In genomic region chr9:15513335-15513734, GRCh38 we compare ENCODE assay signal across 9 cellular contexts. TPM values are rescaled to one million over a fixed set of nuclear protein-coding genes. Genes with fewer than 3 reads are reported as not detected.
DNase-seq lines count a peak whose midpoint lies in the region; ATAC-seq and TF ChIP-seq lines count a peak whose summit lies in the region.
"Had no signal": no experiment of that assay in that cellular context is flagged by ENCODE, and none has a peak within 500 bp of the region (broad histone marks: within the 10 kb centered on the region; RNA-seq: fewer than 3 reads in every experiment).

No MANE protein-coding gene starts in this region.

- H3K27ac Mint-ChIP-seq in activated T-cell treated with anti-CD3 and anti-CD28 coated beads, Interleukin-2, amount 50 U/mL, for 72 hours = no peak overlapping the region
- H3K27ac Mint-ChIP-seq in stimulated activated memory B cell treated with anti-CD40 and anti-IgM and Interleukin-4, amounts not matched to agents 10 μg/mL and 1 μg/mL and 100 μg/mL, for 72 hours = peak overlapping the region; percentile 97

- no peak for TF ChIP-seq POLR2A in upper lobe of left lung (IDR thresholded peaks at IDR 0.05)

- peak; percentile 19 to 20 for DNase-seq in activated T-cell treated with anti-CD3 and anti-CD28 coated beads, Interleukin-2, amount 50 U/mL, for 72 hours
- DNase-seq in activated T-cell treated with anti-CD3 and anti-CD28 coated beads, Interleukin-2, amount 50 U/mL, for 1 hour = no peak
- DNase-seq in LNCaP clone FGC (ENCODE audit: low read depth) (no peak), adipocyte (ENCODE audit: low read depth) (peak; percentile 25), lower lobe of right lung (no peak), upper lobe of left lung (no peak)
- DNase-seq in activated T-cell treated with anti-CD3 and anti-CD28 coated beads, Interleukin-2, amount 50 U/mL, for 4 hours = no peak
- DNase-seq: psoas muscle had no signal

- TF ChIP-seq EP300 in upper lobe of left lung (IDR thresholded peaks at IDR 0.05) = no peak

- H3K27me3 Mint-ChIP-seq in activated T-cell treated with anti-CD3 and anti-CD28 coated beads, Interleukin-2, amount 50 U/mL, for 72 hours (ENCODE audit: low read depth) = no peaks in the 10 kb centered on the region
- H3K27me3 Mint-ChIP-seq in stimulated activated memory B cell treated with anti-CD40 and anti-IgM and Interleukin-4, amounts not matched to agents 10 μg/mL and 1 μg/mL and 100 μg/mL, for 72 hours = no peaks in the 10 kb centered on the region
- no peaks in the 10 kb centered on the region for H3K27me3 Mint-ChIP-seq in activated T-cell treated with anti-CD3 and anti-CD28 coated beads, Interleukin-2, amount 50 U/mL, for 4 hours (ENCODE audit: low read depth)

- H3K9me3 ChIP-seq in adipocyte (ENCODE audit: control insufficient read depth, low read length) = no peaks in the 10 kb centered on the region
- no peaks in the 10 kb centered on the region for H3K9me3 ChIP-seq in lower lobe of right lung
- no peaks in the 10 kb centered on the region for H3K9me3 ChIP-seq in upper lobe of left lung
- H3K9me3 ChIP-seq: psoas muscle had no signal

- H3K27me3 ChIP-seq in adipocyte (replicated peaks; ENCODE audit: control insufficient read depth, insufficient read depth, low read length) (no peaks in the 10 kb centered on the region), lower lobe of right lung (ENCODE audit: low read depth) (no peaks in the 10 kb centered on the region), upper lobe of left lung (no peaks in the 10 kb centered on the region)

- H3K36me3 ChIP-seq in adipocyte (ENCODE audit: control insufficient read depth, insufficient read depth, low read length, severe bottlenecking) = no peaks in the 10 kb centered on the region
- H3K36me3 ChIP-seq in lower lobe of right lung = peaks cover 2% of the 10 kb centered on the region
- H3K36me3 ChIP-seq in upper lobe of left lung = no peaks in the 10 kb centered on the region

- ATAC-seq in activated T-cell treated with anti-CD3 and anti-CD28 coated beads, Interleukin-2, amount 50 U/mL, for 72 hours (replicated peaks in 1 of 2) = no peak
- ATAC-seq in stimulated activated memory B cell treated with anti-CD40 and anti-IgM and Interleukin-4, amounts not matched to agents 10 μg/mL and 1 μg/mL and 100 μg/mL, for 72 hours = no peak
- ATAC-seq in lower lobe of right lung = no peak
- ATAC-seq in activated T-cell treated with anti-CD3 and anti-CD28 coated beads, Interleukin-2, amount 50 U/mL, for 4 hours = no peak
- no peak for ATAC-seq in upper lobe of left lung (ENCODE audit: low FRiP score in 2 of 2)
- ATAC-seq: psoas muscle had no signal

- H3K36me3 Mint-ChIP-seq in activated T-cell treated with anti-CD3 and anti-CD28 coated beads, Interleukin-2, amount 50 U/mL, for 72 hours (ENCODE audit: insufficient read depth in 2 of 2) = peaks cover 10 to 14% of the 10 kb centered on the region in 2 donors
- H3K36me3 Mint-ChIP-seq in stimulated activated memory B cell treated with anti-CD40 and anti-IgM and Interleukin-4, amounts not matched to agents 10 μg/mL and 1 μg/mL and 100 μg/mL, for 72 hours = peaks cover 4% of the 10 kb centered on the region
- peaks cover 5% of the 10 kb centered on the region for H3K36me3 Mint-ChIP-seq in activated T-cell treated with anti-CD3 and anti-CD28 coated beads, Interleukin-2, amount 50 U/mL, for 4 hours (ENCODE audit: insufficient read depth)

- H3K4me3 Mint-ChIP-seq in activated T-cell treated with anti-CD3 and anti-CD28 coated beads, Interleukin-2, amount 50 U/mL, for 72 hours = no peak overlapping the region
- H3K4me3 Mint-ChIP-seq in stimulated activated memory B cell treated with anti-CD40 and anti-IgM and Interleukin-4, amounts not matched to agents 10 μg/mL and 1 μg/mL and 100 μg/mL, for 72 hours = no peak overlapping the region
- no peak overlapping the region for H3K4me3 Mint-ChIP-seq in activated T-cell treated with anti-CD3 and anti-CD28 coated beads, Interleukin-2, amount 50 U/mL, for 4 hours

- H3K4me1 ChIP-seq in adipocyte (ENCODE audit: control insufficient read depth, insufficient read depth, low read length) (peaks cover 6% of the 10 kb centered on the region), lower lobe of right lung (peaks cover 23% of the 10 kb centered on the region), upper lobe of left lung (peaks cover 3 to 23% (median 14%) of the 10 kb centered on the region in 4 donors)

- H3K9me3 Mint-ChIP-seq in activated T-cell treated with anti-CD3 and anti-CD28 coated beads, Interleukin-2, amount 50 U/mL, for 72 hours = no peaks in the 10 kb centered on the region
- no peaks in the 10 kb centered on the region for H3K9me3 Mint-ChIP-seq in stimulated activated memory B cell treated with anti-CD40 and anti-IgM and Interleukin-4, amounts not matched to agents 10 μg/mL and 1 μg/mL and 100 μg/mL, for 72 hours
- H3K9me3 Mint-ChIP-seq in activated T-cell treated with anti-CD3 and anti-CD28 coated beads, Interleukin-2, amount 50 U/mL, for 4 hours = no peaks in the 10 kb centered on the region

- H3K27ac ChIP-seq in lower lobe of right lung (no peak overlapping the region), upper lobe of left lung (no peak overlapping the region)
- H3K27ac ChIP-seq: psoas muscle had no signal

- H3K4me3 ChIP-seq in LNCaP clone FGC (ENCODE audit: low read depth, low read length) = no peak overlapping the region
- no peak overlapping the region for H3K4me3 ChIP-seq in adipocyte (ENCODE audit: low read length)
- no peak overlapping the region for H3K4me3 ChIP-seq in lower lobe of right lung
- no peak overlapping the region for H3K4me3 ChIP-seq in upper lobe of left lung
- H3K4me3 ChIP-seq: psoas muscle had no signal

- peaks cover 44% of the 10 kb centered on the region for H3K4me1 Mint-ChIP-seq in activated T-cell treated with anti-CD3 and anti-CD28 coated beads, Interleukin-2, amount 50 U/mL, for 72 hours (ENCODE audit: low read depth)
- peaks cover 42% of the 10 kb centered on the region for H3K4me1 Mint-ChIP-seq in stimulated activated memory B cell treated with anti-CD40 and anti-IgM and Interleukin-4, amounts not matched to agents 10 μg/mL and 1 μg/mL and 100 μg/mL, for 72 hours
- H3K4me1 Mint-ChIP-seq in activated T-cell treated with anti-CD3 and anti-CD28 coated beads, Interleukin-2, amount 50 U/mL, for 4 hours (ENCODE audit: low read depth) = peaks cover 31% of the 10 kb centered on the region

- intact Hi-C loops in lower lobe of right lung (cut with DNase I) = no loop called here

- 53 to 60% methylated on average over 1 of the region's 1 CpG for whole genome bisulfite sequencing in upper lobe of left lung, 2 donors

- no peak overlapping the region for H3K9ac ChIP-seq in adipocyte (ENCODE audit: low read length)

- TF ChIP-seq CTCF in LNCaP clone FGC (IDR thresholded peaks at IDR 0.05; ENCODE audit: control insufficient read depth, extremely low read depth, insufficient read depth) (peak; percentile 25), lower lobe of right lung (IDR thresholded peaks at IDR 0.05) (no peak), upper lobe of left lung (IDR thresholded peaks at IDR 0.05) (no peak)

RNA-seq across cellular contexts. Expression of gene PSIP1, which starts 2.6 kb away (rescaled TPM):
- 100 to 1,000 TPM; 141 to 165 TPM for total RNA-seq in activated T-cell treated with anti-CD3 and anti-CD28 coated beads, Interleukin-2, amount 50 U/mL, for 72 hours
- 41.7 TPM for total RNA-seq in lower lobe of right lung
- total RNA-seq in activated T-cell treated with anti-CD3 and anti-CD28 coated beads, Interleukin-2, amount 50 U/mL, for 4 hours = 10 to 100 TPM; 43.2 to 54.1 (median 44.7) TPM
- total RNA-seq in upper lobe of left lung = 10 to 100 TPM; 22.5 to 57.9 (median 27.8) TPM

RNA-seq across cellular contexts. Expression of gene CCDC171, which starts 39.5 kb away (rescaled TPM):
- total RNA-seq in activated T-cell treated with anti-CD3 and anti-CD28 coated beads, Interleukin-2, amount 50 U/mL, for 72 hours = 1 to 10 TPM; 4.9 to 6.0 TPM
- 2.9 TPM for total RNA-seq in lower lobe of right lung
- total RNA-seq in activated T-cell treated with anti-CD3 and anti-CD28 coated beads, Interleukin-2, amount 50 U/mL, for 4 hours = under 1 TPM; 0.63 to 0.73 (median 0.71) TPM
- 10 to 100 TPM in 1 of 6 donors, 1 to 10 TPM in 5; 2.4 to 16.8 (median 6.6) TPM for total RNA-seq in upper lobe of left lung

Comparison
In these comparisons a context has a peak if more than half of its experiments do, and no peak if none do; other contexts are left out.
1. DNase-seq: peak in activated T-cell treated with anti-CD3 and anti-CD28 coated beads, Interleukin-2, amount 50 U/mL, for 72 hours (2 of 2) and adipocyte (single experiment); none in activated T-cell treated with anti-CD3 and anti-CD28 coated beads, Interleukin-2, amount 50 U/mL, for 1 hour (single experiment), LNCaP clone FGC (single experiment), lower lobe of right lung (single experiment), activated T-cell treated with anti-CD3 and anti-CD28 coated beads, Interleukin-2, amount 50 U/mL, for 4 hours (single experiment) and upper lobe of left lung (0 of 2).